In the genomic region with DNA sequence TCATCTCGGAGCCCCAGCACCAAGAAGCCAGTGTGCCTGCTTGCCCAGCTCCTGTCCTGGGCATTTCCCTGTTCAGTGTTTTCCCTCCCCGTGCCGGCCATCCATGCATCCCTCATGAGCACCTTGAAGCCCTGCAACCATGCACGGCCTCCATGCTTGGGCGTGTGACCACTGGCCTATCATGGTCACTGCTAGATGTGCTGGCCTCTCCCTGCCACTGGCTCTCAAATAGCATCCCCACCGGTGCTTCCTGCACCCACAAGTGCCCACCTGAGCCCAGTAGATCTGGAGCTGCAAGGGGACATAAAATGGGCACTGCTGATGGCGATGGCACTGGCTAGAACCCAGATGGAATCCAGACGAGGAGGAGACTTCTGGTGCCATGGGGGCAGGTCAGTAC, we compare ENCODE assay signal across 18 cellular contexts.
DNase-seq lines count a peak whose midpoint lies in the region; ATAC-seq and TF ChIP-seq lines count a peak whose summit lies in the region.
"Had no signal": no experiment of that assay in that cellular context is flagged by ENCODE, and none has a peak within 500 bp of the region (broad histone marks: within the 10 kb centered on the region; RNA-seq: fewer than 3 reads in every experiment).

No MANE protein-coding gene starts in this region.

- H3K36me3 ChIP-seq in esophagus muscularis mucosa (no peaks in the 10 kb centered on the region), lung (ENCODE audit: control insufficient read depth in 2 of 2, insufficient read depth in 2 of 2, low read length in 2 of 2) (no peaks in the 10 kb centered on the region)
- H3K36me3 ChIP-seq: BLaER1 treated with 17β-estradiol and CSF1 and Interleukin-3, amounts not matched to agents 10 nM and 100 nM had no signal

- no peaks in the 10 kb centered on the region for H3K36me3 Mint-ChIP-seq in MCF 10A (ENCODE audit: insufficient read depth, unreplicated experiment)
- H3K36me3 Mint-ChIP-seq: CD8-positive, alpha-beta T cell had no signal

- DNase-seq in esophagus muscularis mucosa (ENCODE audit: extremely low spot score) (peak; percentile 91), lung (ENCODE audit: low spot score) (peak; percentile 24), MCF 10A (ENCODE audit: unreplicated experiment) (no peak), EL (no peak), NCI-H1048 (lab: John Stamatoyannopoulos, UW) (no peak)
- DNase-seq: 8988T; ACHN; AML-193; Caco-2; Calu3; CD4-positive, alpha-beta T cell; CD8-positive, alpha-beta T cell; DMS79 treated with DMSO at 0.1 percent for 48 hours; GDM1 had no signal

- BruUV-seq in MCF 10A (replicated peaks; lab: Mats Ljungman, UMichigan), result no TSS peak

- no peak overlapping the region for H3K4me3 Mint-ChIP-seq in MCF 10A (ENCODE audit: unreplicated experiment)
- H3K4me3 Mint-ChIP-seq: B cell; CD4-positive, alpha-beta T cell; CD8-positive, alpha-beta T cell had no signal

- no peak for TF ChIP-seq POLR2A in esophagus muscularis mucosa (IDR thresholded peaks at IDR 0.05; ENCODE audit: low read depth)

- intact Hi-C loops in esophagus muscularis mucosa (cut with DNase I), result no loop called here
- intact Hi-C loops in MCF 10A (cut with micrococcal nuclease), result no loop called here

- no peak for ATAC-seq in lung (ENCODE audit: insufficient read depth, low FRiP score)
- ATAC-seq: CD8-positive, alpha-beta T cell; GM12878 had no signal

- H3K27ac Mint-ChIP-seq in MCF 10A (ENCODE audit: low read depth, unreplicated experiment), result no peak overlapping the region
- H3K27ac Mint-ChIP-seq: B cell; CD4-positive, alpha-beta T cell; CD8-positive, alpha-beta T cell had no signal

- peaks cover 18% of the 10 kb centered on the region for H3K9me3 Mint-ChIP-seq in MCF 10A (ENCODE audit: unreplicated experiment)

- CTCF ChIA-PET in MCF 10A (lab: Yijun Ruan, JAX), result no interaction called here

- peaks cover 0 to 5% (median 0%) of the 10 kb centered on the region in 4 donors for H3K9me3 ChIP-seq in esophagus muscularis mucosa
- peaks cover 2 to 17% of the 10 kb centered on the region in 2 donors for H3K9me3 ChIP-seq in lung (ENCODE audit: control insufficient read depth in 2 of 2, insufficient read depth in 1 of 2, low read length in 1 of 2)
- H3K9me3 ChIP-seq: BLaER1 treated with 17β-estradiol and CSF1 and Interleukin-3, amounts not matched to agents 10 nM and 100 nM; Caco-2 had no signal

- H3K4me1 ChIP-seq in esophagus muscularis mucosa (no peaks in the 10 kb centered on the region), lung (ENCODE audit: control insufficient read depth in 2 of 2, insufficient read depth in 2 of 2, low read length in 2 of 2) (no peaks in the 10 kb centered on the region)
- H3K4me1 ChIP-seq: BLaER1 treated with 17β-estradiol and CSF1 and Interleukin-3, amounts not matched to agents 10 nM and 100 nM; Caco-2 had no signal

- H3K27me3 ChIP-seq in esophagus muscularis mucosa (no peaks in the 10 kb centered on the region), lung (ENCODE audit: control insufficient read depth, insufficient read depth) (no peaks in the 10 kb centered on the region)
- H3K27me3 ChIP-seq: BLaER1 treated with 17β-estradiol and CSF1 and Interleukin-3, amounts not matched to agents 10 nM and 100 nM had no signal

- no peaks in the 10 kb centered on the region for H3K27me3 Mint-ChIP-seq in MCF 10A (ENCODE audit: insufficient read depth, unreplicated experiment)
- H3K27me3 Mint-ChIP-seq: B cell; CD4-positive, alpha-beta T cell had no signal

- H3K27ac ChIP-seq in esophagus muscularis mucosa (replicated peaks in 1 of 4) (no peak overlapping the region), lung (ENCODE audit: low read depth in 1 of 2, low read length in 1 of 2) (no peak overlapping the region)
- H3K27ac ChIP-seq: BLaER1 treated with 17β-estradiol and CSF1 and Interleukin-3, amounts not matched to agents 10 nM and 100 nM; C4-2B had no signal

- no peaks in the 10 kb centered on the region for H3K4me1 Mint-ChIP-seq in MCF 10A (ENCODE audit: insufficient read depth, unreplicated experiment)
- H3K4me1 Mint-ChIP-seq: B cell had no signal

- POLR2A ChIA-PET in MCF 10A (lab: Yijun Ruan, JAX), result interaction anchor here (0.7 kb wide), 1 partner anchor 29 kb away, joined by 3 read pairs; no protein-coding TSS in a partner anchor

- no peak for TF ChIP-seq CTCF in esophagus muscularis mucosa (IDR thresholded peaks at IDR 0.05)
- no peak for TF ChIP-seq CTCF in lung (IDR thresholded peaks at IDR 0.05; ENCODE audit: control extremely low read depth, extremely low read depth)
- no peak for TF ChIP-seq CTCF in MCF 10A (IDR thresholded peaks at IDR 0.05; ENCODE audit: unreplicated experiment)

- TF ChIP-seq EP300 in esophagus muscularis mucosa (IDR thresholded peaks at IDR 0.05), result no peak

- WGBS in esophagus muscularis mucosa, result 65% methylated on average over 4 of the region's 8 CpGs
- 81 to 88% methylated on average over 8 of the region's 8 CpGs for WGBS in lung, 2 donors

- no peak overlapping the region for H3K4me3 ChIP-seq in esophagus muscularis mucosa
- H3K4me3 ChIP-seq in lung, result no peak overlapping the region
- H3K4me3 ChIP-seq: BLaER1 treated with 17β-estradiol and CSF1 and Interleukin-3, amounts not matched to agents 10 nM and 100 nM; GM12878 had no signal

Comparison
In these comparisons a context has a peak if more than half of its experiments do, and no peak if none do; other contexts are left out.
1. DNase-seq: peak in esophagus muscularis mucosa (single experiment) and lung (single experiment); none in MCF 10A (single experiment), EL (single experiment) and NCI-H1048 (single experiment).